Comparison of ENCODE assay signal across 9 cellular contexts in genomic region chr3:184339016-184339415, GRCh38. TPM values are rescaled to one million over a fixed set of nuclear protein-coding genes. Genes with fewer than 3 reads are reported as not detected.
DNase-seq lines count a peak whose midpoint lies in the region; ATAC-seq and TF ChIP-seq lines count a peak whose summit lies in the region.
"Had no signal": no experiment of that assay in that cellular context is flagged by ENCODE, and none has a peak within 500 bp of the region (broad histone marks: within the 10 kb centered on the region; RNA-seq: fewer than 3 reads in every experiment).

No MANE protein-coding gene starts in this region.

- H3K36me3 ChIP-seq in breast epithelium (no peaks in the 10 kb centered on the region), mammary epithelial cell (ENCODE audit: insufficient read depth, low read length) (peaks cover 8% of the 10 kb centered on the region), lung (ENCODE audit: control insufficient read depth in 2 of 2, insufficient read depth in 2 of 2, low read length in 2 of 2) (peaks cover 10 to 22% of the 10 kb centered on the region in 2 donors), upper lobe of right lung (peaks cover 36% of the 10 kb centered on the region)

- H3K4me1 Mint-ChIP-seq in MCF 10A (ENCODE audit: insufficient read depth, unreplicated experiment) (peaks cover 28% of the 10 kb centered on the region), osteocyte (ENCODE audit: unreplicated experiment) (peaks cover 43% of the 10 kb centered on the region), CD14-positive monocyte (peaks cover 48% of the 10 kb centered on the region)

- no peak overlapping the region for H2AFZ ChIP-seq in mammary epithelial cell (ENCODE audit: low read depth, low read length)

- intact Hi-C loops in breast epithelium (cut with DNase I; ENCODE audit: low total_unique reads) = no loop called here
- intact Hi-C loops in MCF 10A (cut with micrococcal nuclease) = no loop called here
- intact Hi-C loops in mammary epithelial cell (cut with micrococcal nuclease) = no loop called here
- intact Hi-C loops in upper lobe of right lung (cut with DNase I) = no loop called here
- intact Hi-C loops in CD14-positive monocyte (cut with micrococcal nuclease) = no loop called here

- POLR2A ChIA-PET in MCF 10A (lab: Yijun Ruan, JAX) = interaction anchor here (0.6 kb wide), 1 partner anchor 23 kb away, joined by 3 read pairs; no protein-coding TSS in a partner anchor

- no peaks in the 10 kb centered on the region for H3K27me3 Mint-ChIP-seq in MCF 10A (ENCODE audit: insufficient read depth, unreplicated experiment)
- H3K27me3 Mint-ChIP-seq in osteocyte (ENCODE audit: unreplicated experiment) = no peaks in the 10 kb centered on the region
- H3K27me3 Mint-ChIP-seq in CD14-positive monocyte (ENCODE audit: low read depth in 3 of 3) = peaks cover 1 to 12% (median 10%) of the 10 kb centered on the region in 3 donors
- H3K27me3 Mint-ChIP-seq: naive thymus-derived CD8-positive, alpha-beta T cell had no signal

- H3K4me3 ChIP-seq in breast epithelium = peak overlapping the region in 2 of 3 donors; percentile 83 to 84
- no peak overlapping the region for H3K4me3 ChIP-seq in mammary epithelial cell (replicated peaks in 1 of 3; ENCODE audit: insufficient read depth in 1 of 3, low read depth in 2 of 3, low read length in 3 of 3)
- H3K4me3 ChIP-seq in lung = no peak overlapping the region
- H3K4me3 ChIP-seq in upper lobe of right lung = peak overlapping the region; percentile 21

- H3K27me3 ChIP-seq in breast epithelium = no peaks in the 10 kb centered on the region
- H3K27me3 ChIP-seq in mammary epithelial cell (ENCODE audit: insufficient read depth, low read length) = no peaks in the 10 kb centered on the region
- no peaks in the 10 kb centered on the region for H3K27me3 ChIP-seq in lung (ENCODE audit: control insufficient read depth, insufficient read depth)
- H3K27me3 ChIP-seq in upper lobe of right lung = no peaks in the 10 kb centered on the region

- peaks cover 29% of the 10 kb centered on the region for H3K36me3 Mint-ChIP-seq in MCF 10A (ENCODE audit: insufficient read depth, unreplicated experiment)
- peaks cover 10% of the 10 kb centered on the region for H3K36me3 Mint-ChIP-seq in osteocyte (ENCODE audit: unreplicated experiment)
- peaks cover 57 to 58% of the 10 kb centered on the region in 2 donors for H3K36me3 Mint-ChIP-seq in CD14-positive monocyte

- peaks cover 30% of the 10 kb centered on the region for H3K79me2 ChIP-seq in mammary epithelial cell (ENCODE audit: insufficient read depth, low read length)

- dilution Hi-C loops in mammary epithelial cell (cut with HindIII; ENCODE audit: low sequenced_read_pairs) = no loop called here

- DNase-seq in breast epithelium (ENCODE audit: low spot score in 2 of 2) (no peak), MCF 10A (ENCODE audit: unreplicated experiment) (no peak), mammary epithelial cell (no peak), lung (ENCODE audit: low spot score) (no peak), upper lobe of right lung (no peak), osteocyte (ENCODE audit: extremely low spot score, unreplicated experiment) (no peak), CD14-positive monocyte (ENCODE audit: low spot score) (no peak)

- H3K27ac Mint-ChIP-seq in MCF 10A (ENCODE audit: low read depth, unreplicated experiment) (no peak overlapping the region), osteocyte (ENCODE audit: unreplicated experiment) (no peak overlapping the region), CD14-positive monocyte (peak overlapping the region in 2 of 7 donors; percentile 33 to 58)

- BruUV-seq in MCF 10A (replicated peaks; lab: Mats Ljungman, UMichigan) = no TSS peak
- no TSS peak for BruUV-seq in mammary epithelial cell (replicated peaks; lab: Mats Ljungman, UMichigan)

- ATAC-seq in lung (ENCODE audit: insufficient read depth, low FRiP score) (no peak), upper lobe of right lung (no peak), GM21367 (IDR thresholded peaks at IDR 0.05; ENCODE audit: unreplicated experiment) (no peak)
- ATAC-seq: naive thymus-derived CD8-positive, alpha-beta T cell had no signal

- CTCF ChIA-PET in MCF 10A (lab: Yijun Ruan, JAX) (interaction anchor here (1.2 to 2.0 kb wide), 2 partner anchors 16 to 33 kb away, joined by 3 to 8 read pairs; no protein-coding TSS in a partner anchor), mammary epithelial cell (lab: Charles Lee; ENCODE audit: low non-redundant PET) (no interaction called here)

- peak overlapping the region; percentile 2 for H3K4me2 ChIP-seq in mammary epithelial cell (ENCODE audit: insufficient read depth, low read depth, low read length)

- WGBS in mammary epithelial cell (ENCODE audit: low coverage, missing lambda C conversion rate) = 46% methylated on average over 6 of the region's 9 CpGs
- WGBS in lung, 2 donors = 70 to 78% methylated on average over 9 of the region's 9 CpGs

- in situ Hi-C loops in mammary epithelial cell (cut with MboI; ENCODE audit: low sequenced_read_pairs in 2 of 2) = no loop called here

- no peak overlapping the region for H3K4me3 Mint-ChIP-seq in MCF 10A (ENCODE audit: unreplicated experiment)
- H3K4me3 Mint-ChIP-seq in osteocyte (ENCODE audit: unreplicated experiment) = no peak overlapping the region
- H3K4me3 Mint-ChIP-seq in CD14-positive monocyte = no peak overlapping the region

- peaks cover 8 to 11% of the 10 kb centered on the region in 2 donors for H3K4me1 ChIP-seq in breast epithelium
- H3K4me1 ChIP-seq in mammary epithelial cell (ENCODE audit: insufficient read depth, low read length) = peaks cover 71% of the 10 kb centered on the region
- H3K4me1 ChIP-seq in lung (ENCODE audit: control insufficient read depth in 2 of 2, insufficient read depth in 2 of 2, low read length in 2 of 2) = peaks cover 6 to 30% of the 10 kb centered on the region in 2 donors
- H3K4me1 ChIP-seq in upper lobe of right lung = peaks cover 26% of the 10 kb centered on the region

- H3K27ac ChIP-seq in breast epithelium (peak overlapping the region; percentile 98), mammary epithelial cell (ENCODE audit: insufficient read depth, low read depth, low read length) (no peak overlapping the region), lung (ENCODE audit: low read depth in 1 of 2, low read length in 1 of 2) (peak overlapping the region; percentile 10 to 43), upper lobe of right lung (peak overlapping the region; percentile 89)

- H3K9me3 ChIP-seq in breast epithelium (no peaks in the 10 kb centered on the region), mammary epithelial cell (replicated peaks; ENCODE audit: insufficient read depth, low read length) (no peaks in the 10 kb centered on the region), lung (ENCODE audit: control insufficient read depth in 2 of 2, insufficient read depth in 1 of 2, low read length in 1 of 2) (no peaks in the 10 kb centered on the region), upper lobe of right lung (no peaks in the 10 kb centered on the region)

- no peak for TF ChIP-seq POLR2A in breast epithelium (IDR thresholded peaks at IDR 0.05)

- TF ChIP-seq CTCF in breast epithelium (IDR thresholded peaks at IDR 0.05) (no peak), MCF 10A (IDR thresholded peaks at IDR 0.05; ENCODE audit: unreplicated experiment) (no peak), mammary epithelial cell (conservative IDR thresholded peaks at IDR 0.05 in 1 of 2, IDR thresholded peaks at IDR 0.05 in 1 of 2; ENCODE audit: extremely low read depth in 1 of 2, insufficient read depth in 1 of 2, low read depth in 1 of 2, low read length in 2 of 2) (no peak), lung (IDR thresholded peaks at IDR 0.05; ENCODE audit: control extremely low read depth, extremely low read depth) (no peak), upper lobe of right lung (IDR thresholded peaks at IDR 0.05) (no peak), osteocyte (IDR thresholded peaks at IDR 0.05) (no peak), CD14-positive monocyte (IDR thresholded peaks at IDR 0.05) (no peak)

- no peaks in the 10 kb centered on the region for H4K20me1 ChIP-seq in mammary epithelial cell (ENCODE audit: insufficient read depth, low read length)

- peak overlapping the region; percentile 25 for H3K9ac ChIP-seq in mammary epithelial cell (ENCODE audit: insufficient read depth, low read length)

- H3K9me3 Mint-ChIP-seq in MCF 10A (ENCODE audit: unreplicated experiment) (no peaks in the 10 kb centered on the region), osteocyte (ENCODE audit: unreplicated experiment) (no peaks in the 10 kb centered on the region), CD14-positive monocyte (peaks cover 0 to 1% (median 0%) of the 10 kb centered on the region in 7 donors)
- H3K9me3 Mint-ChIP-seq: naive thymus-derived CD8-positive, alpha-beta T cell had no signal

RNA-seq across cellular contexts. Expression of gene FAM131A, which starts 1.6 kb away (rescaled TPM):
- total RNA-seq in breast epithelium (10 to 100 TPM; 18.7 to 32.4 (median 26.5) TPM), MCF 10A (2022) (11.1 and 12.9 TPM in 2 replicates), mammary epithelial cell (10 to 100 TPM; 10.7 to 15.5 TPM), lung (10 to 100 TPM; 15.8 to 21.4 TPM), upper lobe of right lung (19.0 TPM), osteocyte (10.1 and 11.3 TPM in 2 replicates)
- polyA plus RNA-seq in mammary epithelial cell (12.1 TPM), lung (10 to 100 TPM; 12.9 to 15.5 TPM), CD14-positive monocyte (1 to 10 TPM; 5.8 to 7.7 TPM)
- 14.8 TPM for polyA minus RNA-seq in mammary epithelial cell

RNA-seq across cellular contexts. Expression of gene CLCN2, which starts 22.4 kb away (rescaled TPM):
- total RNA-seq in breast epithelium (1 to 10 TPM; 2.1 to 4.2 (median 2.6) TPM), MCF 10A (2022) (4.5 and 5.5 TPM in 2 replicates), mammary epithelial cell (10 to 100 TPM in 1 of 2 donors, 1 to 10 TPM in 1; 5.7 to 10.7 TPM), lung (1 to 10 TPM; 5.7 to 8.7 TPM), upper lobe of right lung (3.8 TPM), osteocyte (9.4 and 9.7 TPM in 2 replicates)
- polyA plus RNA-seq in mammary epithelial cell (5.1 TPM), lung (1 to 10 TPM; 2.7 to 5.0 TPM), CD14-positive monocyte (under 1 TPM in 1 of 2 donors, not detected in 1; 0.16 TPM)
- 6.6 TPM for polyA minus RNA-seq in mammary epithelial cell

RNA-seq across cellular contexts. Expression of gene POLR2H, which starts 22.5 kb away (rescaled TPM):
- 100 to 1,000 TPM in 1 of 3 donors, 10 to 100 TPM in 2; 63.7 to 101 (median 99.5) TPM for total RNA-seq in breast epithelium
- total RNA-seq in MCF 10A (2022) = 81.5 and 91.5 TPM in 2 replicates
- 10 to 100 TPM; 41.7 to 78.2 TPM for total RNA-seq in mammary epithelial cell
- polyA plus RNA-seq in mammary epithelial cell = 169 TPM
- polyA minus RNA-seq in mammary epithelial cell = 107 TPM
- 10 to 100 TPM; 46.4 to 71.7 TPM for total RNA-seq in lung
- polyA plus RNA-seq in lung = 100 to 1,000 TPM in 1 of 2 donors, 10 to 100 TPM in 1; 93.2 to 139 TPM
- total RNA-seq in upper lobe of right lung = 63.2 TPM
- total RNA-seq in osteocyte = 56.4 and 57.7 TPM in 2 replicates
- 10 to 100 TPM; 21.7 to 24.6 TPM for polyA plus RNA-seq in CD14-positive monocyte

RNA-seq across cellular contexts. Expression of gene EIF4G1, which starts 24.6 kb away (rescaled TPM):
- 100 to 1,000 TPM; 168 to 202 (median 196) TPM for total RNA-seq in breast epithelium
- 522 and 536 TPM in 2 replicates for total RNA-seq in MCF 10A (2022)
- 100 to 1,000 TPM; 278 to 534 TPM for total RNA-seq in mammary epithelial cell
- 528 TPM for polyA plus RNA-seq in mammary epithelial cell
- 785 TPM for polyA minus RNA-seq in mammary epithelial cell
- total RNA-seq in lung = 100 to 1,000 TPM; 211 to 419 TPM
- 100 to 1,000 TPM; 201 to 241 TPM for polyA plus RNA-seq in lung
- total RNA-seq in upper lobe of right lung = 295 TPM
- 367 and 385 TPM in 2 replicates for total RNA-seq in osteocyte
- polyA plus RNA-seq in CD14-positive monocyte = 10 to 100 TPM; 13.9 to 24.2 TPM

RNA-seq across cellular contexts. Expression of gene THPO, which starts 39.0 kb away (rescaled TPM):
- total RNA-seq in breast epithelium (1 to 10 TPM in 1 of 3 donors, under 1 TPM in 2; 0.64 to 1.3 (median 0.73) TPM), MCF 10A (2022) (not detected in 2 replicates), mammary epithelial cell (not detected), lung (under 1 TPM; 0.17 to 0.31 TPM), upper lobe of right lung (0.20 TPM), osteocyte (not detected in 2 replicates)
- polyA plus RNA-seq in mammary epithelial cell (not detected), lung (under 1 TPM; 0.18 to 0.22 TPM), CD14-positive monocyte (not detected)
- not detected for polyA minus RNA-seq in mammary epithelial cell
- total RNA-seq: naive thymus-derived CD8-positive, alpha-beta T cell had no signal
- polyA plus RNA-seq: naive thymus-derived CD8-positive, alpha-beta T cell had no signal

Comparison
In these comparisons a context has a peak if more than half of its experiments do, and no peak if none do; other contexts are left out.
1. H3K4me3 ChIP-seq: peak in breast epithelium (2 of 3) and upper lobe of right lung (single experiment); none in mammary epithelial cell (0 of 3) and lung (single experiment).